ENCODE assay signal across 1 cellular context in the genomic region with DNA sequence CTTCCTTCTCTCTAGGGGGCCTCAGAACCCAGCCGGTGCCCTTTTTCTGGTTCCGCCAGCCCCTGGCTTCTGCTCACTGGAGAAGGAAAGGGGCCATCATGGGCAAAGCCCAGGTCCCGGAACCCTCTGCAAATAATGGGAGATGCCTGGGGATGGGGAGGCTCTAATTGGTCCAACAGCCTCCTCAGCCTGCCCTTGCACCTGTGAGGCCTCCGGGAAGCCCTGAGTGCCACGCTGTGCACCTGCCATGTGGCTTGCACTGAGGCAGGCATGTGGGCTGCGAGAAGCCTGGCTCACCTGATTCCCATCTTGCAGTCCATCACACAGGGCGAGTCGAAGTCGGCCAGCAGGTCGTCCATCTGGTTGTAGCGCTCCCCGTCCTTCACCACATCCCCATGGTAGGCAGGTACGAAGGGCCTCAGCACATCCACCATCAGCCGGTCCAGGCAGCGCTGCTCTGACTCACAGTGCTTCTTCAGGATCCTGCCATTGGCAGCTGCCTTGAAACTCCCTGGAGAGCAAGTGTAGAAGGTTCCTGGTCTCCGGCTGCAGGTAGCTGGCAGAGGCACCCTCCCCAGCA.
TF ChIP-seq lines count a peak whose summit lies in the region.

No MANE protein-coding gene starts in this region.

TF ChIP-seq in GM12878, 131 proteins besides CTCF, POLR2A, EP300 and RAD21 (continued from another document):
- peak; percentile 42 for TF ChIP-seq BCL3 (IDR thresholded peaks at IDR 0.05; ENCODE audit: borderline replicate concordance, insufficient read depth, low read depth, low read length, poor library complexity, severe bottlenecking)
